8 cellular contexts compared by ENCODE assay signal in genomic region chr1:6108937-6109636, GRCh38.
DNase-seq lines count a peak whose midpoint lies in the region; ATAC-seq and TF ChIP-seq lines count a peak whose summit lies in the region.

No MANE protein-coding gene starts in this region.

- CTCF ChIA-PET in SK-N-SH (lab: Yijun Ruan, JAX) = interaction anchor here (0.5 to 5.6 kb wide), 32 partner anchors 9 to 1334 kb away, joined by 3 to 57 read pairs (median 4); partner anchors contain the start of gene HES3

- H3K27me3 Mint-ChIP-seq in activated T-cell treated with anti-CD3 and anti-CD28 coated beads, Interleukin-2, amount 50 U/mL, for 24 hours = peaks cover 16% of the 10 kb centered on the region
- peaks cover 10% of the 10 kb centered on the region for H3K27me3 Mint-ChIP-seq in endothelial cell (ENCODE audit: unreplicated experiment)

- H2AFZ ChIP-seq in SK-N-SH (ENCODE audit: low read depth) = no peak overlapping the region
- no peak overlapping the region for H2AFZ ChIP-seq in trophoblast cell (ENCODE audit: insufficient read depth, low read length, poor library complexity)

- no peaks in the 10 kb centered on the region for H3K9me3 Mint-ChIP-seq in activated T-cell treated with anti-CD3 and anti-CD28 coated beads, Interleukin-2, amount 50 U/mL, for 24 hours
- no peaks in the 10 kb centered on the region for H3K9me3 Mint-ChIP-seq in endothelial cell (ENCODE audit: unreplicated experiment)

- H3F3A ChIP-seq in SK-N-SH (replicated peaks; ENCODE audit: insufficient read depth) = no peaks in the 10 kb centered on the region

- TF ChIP-seq EP300 in SK-N-SH (IDR thresholded peaks at IDR 0.05; ENCODE audit: borderline replicate concordance in 1 of 2, low read depth in 1 of 2, low read length in 1 of 2) = no peak

- no peak overlapping the region for H2BK120ac ChIP-seq in trophoblast cell (ENCODE audit: insufficient read depth, low read length, poor library complexity)

- 56% methylated on average over 10 of the region's 15 CpGs for WGBS in SK-N-SH (ENCODE audit: low lambda C conversion rate)
- no CpG with 5 or more reads among the region's 15 CpGs for WGBS in trophoblast cell (ENCODE audit: extremely low coverage, insufficient coverage, insufficient read length)

- no peak overlapping the region for H2BK5ac ChIP-seq in trophoblast cell (ENCODE audit: low read depth, low read length, poor library complexity)

- H3K4me3 Mint-ChIP-seq in activated T-cell treated with anti-CD3 and anti-CD28 coated beads, Interleukin-2, amount 50 U/mL, for 24 hours = no peak overlapping the region
- H3K4me3 Mint-ChIP-seq in endothelial cell (ENCODE audit: unreplicated experiment) = no peak overlapping the region

- H3K4me1 Mint-ChIP-seq in activated T-cell treated with anti-CD3 and anti-CD28 coated beads, Interleukin-2, amount 50 U/mL, for 24 hours (ENCODE audit: low read depth) = no peaks in the 10 kb centered on the region
- H3K4me1 Mint-ChIP-seq in endothelial cell (ENCODE audit: unreplicated experiment) = peaks cover 5% of the 10 kb centered on the region

- H3K9me2 ChIP-seq in SK-N-SH = no peaks in the 10 kb centered on the region

- no peak for ATAC-seq in GM21717 (IDR thresholded peaks at IDR 0.05; ENCODE audit: unreplicated experiment)

- no peaks in the 10 kb centered on the region for H4K20me1 ChIP-seq in SK-N-SH (ENCODE audit: insufficient read depth)

- H3K23ac ChIP-seq in trophoblast cell (ENCODE audit: low read length) = no peak overlapping the region

- DNase-seq in activated T-cell treated with anti-CD3 and anti-CD28 coated beads, Interleukin-2, amount 50 U/mL, for 24 hours = peak; percentile 58
- DNase-seq in activated T-cell treated with anti-CD3 and anti-CD28 coated beads for 4 hours = no peak
- DNase-seq in SK-N-SH = peak; percentile 83
- DNase-seq in endothelial cell (ENCODE audit: low spot score) = peak; percentile 42
- DNase-seq in trophoblast cell = peak; percentile 17 to 25
- no peak for DNase-seq in effector CD8-positive, alpha-beta T cell (lab: John Stamatoyannopoulos, UW)

- H3K4me3 ChIP-seq in SK-N-SH (ENCODE audit: low read depth in 2 of 2, low read length in 1 of 2) (no peak overlapping the region), trophoblast cell (ENCODE audit: low read depth, low read length) (no peak overlapping the region)

- H3K4ac ChIP-seq in trophoblast cell (ENCODE audit: low read depth, low read length) = no peak overlapping the region

- no peak overlapping the region for H3K18ac ChIP-seq in trophoblast cell (ENCODE audit: low read length)

- no peaks in the 10 kb centered on the region for H3K79me1 ChIP-seq in trophoblast cell (ENCODE audit: low read length)

- no peak overlapping the region for H3K4me2 ChIP-seq in SK-N-SH
- no peak overlapping the region for H3K4me2 ChIP-seq in trophoblast cell (ENCODE audit: low read length)

- no peak overlapping the region for H2AK5ac ChIP-seq in trophoblast cell (ENCODE audit: low read length)

- H4K12ac ChIP-seq in trophoblast cell (ENCODE audit: low read depth, low read length) = no peak overlapping the region

- H3K27ac Mint-ChIP-seq in activated T-cell treated with anti-CD3 and anti-CD28 coated beads, Interleukin-2, amount 50 U/mL, for 24 hours = no peak overlapping the region
- H3K27ac Mint-ChIP-seq in endothelial cell (ENCODE audit: unreplicated experiment) = no peak overlapping the region

- TF ChIP-seq CTCF in LNCAP (IDR thresholded peaks at IDR 0.05) (peak; percentile 47), SK-N-SH (IDR thresholded peaks at IDR 0.05) (peak; percentile 31), endothelial cell (IDR thresholded peaks at IDR 0.05; ENCODE audit: unreplicated experiment) (no peak)

- POLR2A ChIA-PET in SK-N-SH (lab: Yijun Ruan, JAX) = interaction anchor here (1.0 kb wide), 1 partner anchor 137 kb away, joined by 3 read pairs; no protein-coding TSS in a partner anchor

- H3K36me3 Mint-ChIP-seq in activated T-cell treated with anti-CD3 and anti-CD28 coated beads, Interleukin-2, amount 50 U/mL, for 24 hours (ENCODE audit: low read depth) = no peaks in the 10 kb centered on the region
- no peaks in the 10 kb centered on the region for H3K36me3 Mint-ChIP-seq in endothelial cell (ENCODE audit: low read depth, unreplicated experiment)

- H3K27me3 ChIP-seq in SK-N-SH (ENCODE audit: insufficient read depth) (no peaks in the 10 kb centered on the region), trophoblast cell (ENCODE audit: insufficient read depth, low read length) (no peaks in the 10 kb centered on the region)

- H3K9me3 ChIP-seq in SK-N-SH (no peaks in the 10 kb centered on the region), trophoblast cell (ENCODE audit: insufficient read depth, low read depth, low read length) (peaks cover 5% of the 10 kb centered on the region)

- no peak overlapping the region for H2BK12ac ChIP-seq in trophoblast cell (ENCODE audit: low read length)

- no peak overlapping the region for H4K91ac ChIP-seq in trophoblast cell (ENCODE audit: low read depth, low read length)

- H3K79me2 ChIP-seq in SK-N-SH (ENCODE audit: insufficient read depth) = no peaks in the 10 kb centered on the region
- no peaks in the 10 kb centered on the region for H3K79me2 ChIP-seq in trophoblast cell (ENCODE audit: control insufficient read depth, insufficient read depth, low read length, poor library complexity)

- H3K27ac ChIP-seq in SK-N-SH (ENCODE audit: low read depth in 2 of 2, low read length in 1 of 2) (no peak overlapping the region), trophoblast cell (ENCODE audit: low read depth, low read length) (no peak overlapping the region)

- H3K9ac ChIP-seq in SK-N-SH (no peak overlapping the region), trophoblast cell (ENCODE audit: low read length) (no peak overlapping the region)

- H4K8ac ChIP-seq in trophoblast cell (ENCODE audit: low read depth, low read length) = no peak overlapping the region

- H3K4me1 ChIP-seq in SK-N-SH (ENCODE audit: control insufficient read depth in 1 of 2, insufficient read depth in 2 of 2, low read depth in 1 of 2, low read length in 1 of 2) = peaks cover 0 to 11% of the 10 kb centered on the region in 2 experiments; a peak in 1 of 4 replicates
- no peaks in the 10 kb centered on the region for H3K4me1 ChIP-seq in trophoblast cell (ENCODE audit: control insufficient read depth in 1 of 2, insufficient read depth in 2 of 2, low read length in 2 of 2)

- TF ChIP-seq RAD21 in SK-N-SH (IDR thresholded peaks at IDR 0.05; ENCODE audit: low read length) = peak; percentile 77

- H3K36me3 ChIP-seq in SK-N-SH (replicated peaks in 1 of 2; ENCODE audit: control insufficient read depth in 1 of 2, insufficient read depth in 2 of 2, low read length in 1 of 2) (no peaks in the 10 kb centered on the region), trophoblast cell (ENCODE audit: control insufficient read depth in 1 of 2, insufficient read depth in 2 of 2, low read length in 2 of 2) (no peaks in the 10 kb centered on the region)

- H3K14ac ChIP-seq in trophoblast cell (ENCODE audit: low read length) = no peak overlapping the region

TF ChIP-seq in SK-N-SH, 30 proteins besides CTCF, POLR2A, EP300 and RAD21:
- TF ChIP-seq SMC3 (IDR thresholded peaks at IDR 0.05; ENCODE audit: low read depth, low read length) = peak; percentile 55; the same call in 1 of the 2 replicates
- TF ChIP-seq RCOR1 (IDR thresholded peaks at IDR 0.05; ENCODE audit: low read length) = no peak

Comparison
In these comparisons a context has a peak if more than half of its experiments do, and no peak if none do; other contexts are left out.
1. DNase-seq: peak in activated T-cell treated with anti-CD3 and anti-CD28 coated beads, Interleukin-2, amount 50 U/mL, for 24 hours (single experiment), SK-N-SH (single experiment), endothelial cell (single experiment) and trophoblast cell (2 of 2); none in activated T-cell treated with anti-CD3 and anti-CD28 coated beads for 4 hours (single experiment) and effector CD8-positive, alpha-beta T cell (single experiment).